ENCODE assay signal across 8 cellular contexts in the genomic region with DNA sequence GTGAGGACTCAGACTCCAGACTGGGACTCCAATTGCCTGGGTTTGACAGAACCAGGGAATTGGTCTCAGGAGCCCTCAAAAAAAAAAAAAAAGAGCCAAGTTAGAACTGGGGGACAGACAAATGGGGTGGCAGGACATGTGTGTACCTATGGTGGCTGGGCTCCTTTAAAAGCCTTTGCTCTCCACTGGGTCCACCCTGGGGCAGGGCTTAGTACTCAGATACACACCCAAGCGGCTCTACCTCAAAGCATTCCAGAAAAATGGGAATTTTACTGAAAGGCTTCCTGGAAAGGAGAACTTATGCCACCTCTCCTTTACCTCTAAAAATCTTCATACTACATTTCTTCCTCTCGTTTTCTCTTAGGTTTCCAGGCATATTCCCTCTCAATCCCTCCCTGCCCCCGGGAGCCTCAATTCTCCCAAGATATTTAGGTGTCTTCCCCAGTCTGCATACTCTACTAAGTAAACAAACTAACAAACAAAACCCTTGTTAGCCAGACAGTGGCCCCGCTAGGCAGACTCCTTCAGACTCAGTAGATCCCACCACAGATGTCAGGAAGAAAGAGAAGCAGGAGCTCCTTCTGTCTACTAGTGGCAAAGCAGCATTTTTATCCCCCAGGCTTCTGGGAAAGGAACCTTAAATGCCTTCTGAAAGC. TPM values are rescaled to one million over a fixed set of nuclear protein-coding genes. Genes with fewer than 3 reads are reported as not detected.
DNase-seq lines count a peak whose midpoint lies in the region; ATAC-seq and TF ChIP-seq lines count a peak whose summit lies in the region.

No MANE protein-coding gene starts in this region.

- H3K27me3 ChIP-seq in CD4-positive, alpha-beta memory T cell (ENCODE audit: insufficient read depth, low read length) = no peaks in the 10 kb centered on the region

- TF ChIP-seq CTCF in OCI-LY7 (conservative IDR thresholded peaks at IDR 0.05; ENCODE audit: low read length) (no peak), epithelial cell of proximal tubule (conservative IDR thresholded peaks at IDR 0.05; ENCODE audit: low read depth, low read length) (no peak), osteocyte (IDR thresholded peaks at IDR 0.05) (no peak)

- H3K36me3 Mint-ChIP-seq in CD4-positive, alpha-beta memory T cell = peaks cover 29 to 52% of the 10 kb centered on the region in 2 donors
- peaks cover 12% of the 10 kb centered on the region for H3K36me3 Mint-ChIP-seq in osteocyte (ENCODE audit: unreplicated experiment)

- H3K27ac Mint-ChIP-seq in CD4-positive, alpha-beta memory T cell = peak overlapping the region; percentile 94 to 96 (median 95)
- peak overlapping the region; percentile 92 for H3K27ac Mint-ChIP-seq in osteocyte (ENCODE audit: unreplicated experiment)

- no peak for DNase-seq in CD4-positive, alpha-beta memory T cell
- DNase-seq in OCI-LY7 (ENCODE audit: low spot score) (peak; percentile 16), epithelial cell of proximal tubule (ENCODE audit: low read depth) (no peak), osteocyte (ENCODE audit: extremely low spot score, unreplicated experiment) (no peak), SHP77 (lab: John Stamatoyannopoulos, UW) (no peak), NCI-H524 treated with DMSO at 0.1 percent for 48 hours (lab: John Stamatoyannopoulos, UW) (no peak)

- H3K4me1 Mint-ChIP-seq in CD4-positive, alpha-beta memory T cell = peaks cover 36 to 72% (median 56%) of the 10 kb centered on the region in 4 donors
- peaks cover 38% of the 10 kb centered on the region for H3K4me1 Mint-ChIP-seq in osteocyte (ENCODE audit: unreplicated experiment)

- H3K4me3 ChIP-seq in CD4-positive, alpha-beta memory T cell (ENCODE audit: low read length in 2 of 2) = peak overlapping the region; percentile 87 to 93
- H3K4me3 ChIP-seq in OCI-LY7 (ENCODE audit: low read depth, low read length, poor library complexity, severe bottlenecking) (peak overlapping the region; percentile 99), epithelial cell of proximal tubule (ENCODE audit: low read depth, low read length) (peak overlapping the region; percentile 82)

- BruUV-seq in OCI-LY7 (replicated peaks; lab: Mats Ljungman, UMichigan) = no TSS peak

- no peak overlapping the region; the same call in 1 of the 2 replicates for H2AFZ ChIP-seq in OCI-LY7 (ENCODE audit: low read length)

- no peaks in the 10 kb centered on the region for H3K27me3 Mint-ChIP-seq in CD4-positive, alpha-beta memory T cell
- no peaks in the 10 kb centered on the region for H3K27me3 Mint-ChIP-seq in osteocyte (ENCODE audit: unreplicated experiment)

- CTCF ChIA-PET in CD4-positive, alpha-beta memory T cell (lab: Charles Lee; ENCODE audit: partially characterized antibody) = interaction anchor here (0.9 to 3.1 kb wide), 10 partner anchors 9 to 1378 kb away, joined by 3 to 28 read pairs (median 4); partner anchors contain the start of genes APOA5, BACE1, CEP164 and SIDT2
- CTCF ChIA-PET in OCI-LY7 (lab: Charles Lee; ENCODE audit: unreplicated experiment) = interaction anchor here (0.6 kb wide), 1 partner anchor 57 kb away, joined by 7 read pairs; no protein-coding TSS in a partner anchor

- no peaks in the 10 kb centered on the region for H4K20me1 ChIP-seq in OCI-LY7 (ENCODE audit: insufficient read depth, low read length)

- peak overlapping the region; percentile 90 to 100 (median 96) for H3K4me3 Mint-ChIP-seq in CD4-positive, alpha-beta memory T cell
- H3K4me3 Mint-ChIP-seq in osteocyte (ENCODE audit: unreplicated experiment) = peak overlapping the region; percentile 98

- H3K9me3 ChIP-seq in CD4-positive, alpha-beta memory T cell (ENCODE audit: control insufficient read depth in 1 of 2, low read length in 2 of 2) = no peaks in the 10 kb centered on the region
- no peaks in the 10 kb centered on the region for H3K9me3 ChIP-seq in OCI-LY7 (ENCODE audit: low read length)

- peak overlapping the region; percentile 90 for H3K27ac ChIP-seq in CD4-positive, alpha-beta memory T cell (ENCODE audit: low read depth, low read length)
- peak overlapping the region; percentile 84 for H3K27ac ChIP-seq in OCI-LY7 (ENCODE audit: low read depth, low read length, poor library complexity, severe bottlenecking)

- POLR2A ChIA-PET in CD4-positive, alpha-beta memory T cell (lab: Charles Lee; ENCODE audit: partially characterized antibody) = interaction anchor here (0.6 to 5.8 kb wide), 23 partner anchors 9 to 1236 kb away, joined by 3 to 68 read pairs (median 4); partner anchors contain the start of genes BACE1-AS, CEP164, PAFAH1B2 and SIDT2
- POLR2A ChIA-PET in OCI-LY7 (lab: Charles Lee) = interaction anchor here (0.6 to 3.3 kb wide), 11 partner anchors 9 to 602 kb away, joined by 3 to 30 read pairs (median 3); partner anchors contain the start of genes PAFAH1B2, SIDT2 and ZPR1

- peaks cover 59% of the 10 kb centered on the region for H3K4me1 ChIP-seq in CD4-positive, alpha-beta memory T cell (ENCODE audit: insufficient read depth, low read length)
- H3K4me1 ChIP-seq in OCI-LY7 (ENCODE audit: insufficient read depth, low read length, poor library complexity, severe bottlenecking) = peaks cover 39% of the 10 kb centered on the region

- no peaks in the 10 kb centered on the region for H3K9me2 ChIP-seq in OCI-LY7 (ENCODE audit: insufficient read depth, low read length)

- peaks cover 36% of the 10 kb centered on the region for H3K36me3 ChIP-seq in CD4-positive, alpha-beta memory T cell (ENCODE audit: insufficient read depth, low read length)
- peaks cover 33% of the 10 kb centered on the region for H3K36me3 ChIP-seq in OCI-LY7 (ENCODE audit: insufficient read depth, low read length)

- no peak for ATAC-seq in HG02798 (IDR thresholded peaks at IDR 0.05; ENCODE audit: poor library complexity, unreplicated experiment)
- ATAC-seq in activated CD4-positive, CD25-positive, alpha-beta regulatory T cell treated with anti-CD3 and anti-CD28 coated beads, Interleukin-2, amount 50 U/mL, for 24 hours = no peak

- H3K79me2 ChIP-seq in OCI-LY7 (ENCODE audit: insufficient read depth, low read depth, low read length) = peaks cover 37% of the 10 kb centered on the region

- peak overlapping the region; percentile 90 for H3K4me2 ChIP-seq in OCI-LY7 (ENCODE audit: low read length)

- intact Hi-C loops in CD4-positive, alpha-beta memory T cell (cut with micrococcal nuclease) = loop anchor here (2.0 to 5.0 kb wide), 3 partner anchors 304 to 458 kb away; partner anchors contain the start of gene BUD13
- intact Hi-C loops in OCI-LY7 (cut with micrococcal nuclease; ENCODE audit: unreplicated experiment) = loop anchor here (5.0 kb wide), 3 partner anchors 89 to 459 kb away; partner anchors contain the start of genes BUD13, PAFAH1B2 and ZPR1

- H3K9me3 Mint-ChIP-seq in CD4-positive, alpha-beta memory T cell = no peaks in the 10 kb centered on the region
- H3K9me3 Mint-ChIP-seq in osteocyte (ENCODE audit: unreplicated experiment) = no peaks in the 10 kb centered on the region

RNA-seq across cellular contexts. Expression of gene PCSK7, which starts 0.8 kb away (rescaled TPM):
- 100 to 1,000 TPM; 300 to 325 TPM for total RNA-seq in CD4-positive, alpha-beta memory T cell
- polyA plus RNA-seq in CD4-positive, alpha-beta memory T cell = 10 to 100 TPM; 33.3 to 84.2 TPM
- total RNA-seq in OCI-LY7 (2014; rRNA removed; shearing (Covaris generic)) = 44.1 and 45.4 TPM in 2 replicates
- total RNA-seq in OCI-LY7 (2022) (91.2 and 104 TPM in 2 replicates), epithelial cell of proximal tubule (19.6 and 29.6 TPM in 2 replicates), osteocyte (57.5 and 65.0 TPM in 2 replicates)

RNA-seq across cellular contexts. Expression of gene RNF214, which starts 1.4 kb away (rescaled TPM):
- total RNA-seq in CD4-positive, alpha-beta memory T cell = 10 to 100 TPM; 41.8 to 50.1 TPM
- 10 to 100 TPM; 20.7 to 45.0 TPM for polyA plus RNA-seq in CD4-positive, alpha-beta memory T cell
- 10.9 and 11.2 TPM in 2 replicates for total RNA-seq in OCI-LY7 (2014; rRNA removed; shearing (Covaris generic))
- 30.2 and 31.4 TPM in 2 replicates for total RNA-seq in OCI-LY7 (2022)
- 6.5 and 9.7 TPM in 2 replicates for total RNA-seq in epithelial cell of proximal tubule
- total RNA-seq in osteocyte = 32.8 and 34.2 TPM in 2 replicates

RNA-seq across cellular contexts. Expression of gene TAGLN, which starts 31.9 kb away (rescaled TPM):
- total RNA-seq in CD4-positive, alpha-beta memory T cell = 10 to 100 TPM; 17.7 to 19.7 TPM
- under 1 TPM; 0.15 to 0.36 TPM for polyA plus RNA-seq in CD4-positive, alpha-beta memory T cell
- 7.4 and 8.4 TPM in 2 replicates for total RNA-seq in OCI-LY7 (2014; rRNA removed; shearing (Covaris generic))
- total RNA-seq in OCI-LY7 (2022) (5.4 and 6.4 TPM in 2 replicates), epithelial cell of proximal tubule (470 and 583 TPM in 2 replicates), osteocyte (711 and 715 TPM in 2 replicates)

RNA-seq across cellular contexts. Expression of gene SIDT2, which starts 52.6 kb away (rescaled TPM):
- total RNA-seq in CD4-positive, alpha-beta memory T cell = 10 to 100 TPM; 60.2 to 67.3 TPM
- polyA plus RNA-seq in CD4-positive, alpha-beta memory T cell = 1 to 10 TPM; 2.1 to 4.1 TPM
- total RNA-seq in OCI-LY7 (2014; rRNA removed; shearing (Covaris generic)) = 18.3 and 18.6 TPM in 2 replicates
- total RNA-seq in OCI-LY7 (2022) (30.6 and 37.7 TPM in 2 replicates), epithelial cell of proximal tubule (7.1 and 12.2 TPM in 2 replicates), osteocyte (65.5 and 67.3 TPM in 2 replicates)

Comparison
In these comparisons a context has a peak if more than half of its experiments do, and no peak if none do; other contexts are left out.
1. RNA of gene TAGLN, which starts 31.9 kb away (total RNA-seq): 711 to 715 TPM in osteocyte and 470 to 583 TPM in epithelial cell of proximal tubule; 17.7 to 19.7 TPM in CD4-positive, alpha-beta memory T cell and 5.4 to 8.4 TPM in OCI-LY7; every median in the first group is over 10 times any median in the second.
2. Peak in every context shown above with its lines, with median percentiles within 50 percentile points of each other: H3K4me3 ChIP-seq.